ENCODE assay signal across 29 cellular contexts in genomic region chr6:31453259-31453658, GRCh38. TPM values are rescaled to one million over a fixed set of nuclear protein-coding genes. Genes with fewer than 3 reads are reported as not detected.
DNase-seq lines count a peak whose midpoint lies in the region; ATAC-seq, FAIRE-seq and TF ChIP-seq lines count a peak whose summit lies in the region.
"Had no signal": no experiment of that assay in that cellular context is flagged by ENCODE, and none has a peak within 500 bp of the region (broad histone marks: within the 10 kb centered on the region; RNA-seq: fewer than 3 reads in every experiment).

No MANE protein-coding gene starts in this region.

- H3K27me3 ChIP-seq in bronchial epithelial cell (ENCODE audit: control insufficient read depth, insufficient read depth, low read length), result peaks cover 7% of the 10 kb centered on the region
- no peaks in the 10 kb centered on the region for H3K27me3 ChIP-seq in naive thymus-derived CD4-positive, alpha-beta T cell (ENCODE audit: control insufficient read depth in 2 of 2, insufficient read depth in 2 of 2, low read length in 2 of 2)
- H3K27me3 ChIP-seq in H7 (ENCODE audit: control insufficient read depth, insufficient read depth, low read length), result no peaks in the 10 kb centered on the region
- H3K27me3 ChIP-seq: MG63, sigmoid colon, uterus had no signal

- H3K36me3 Mint-ChIP-seq in naive thymus-derived CD4-positive, alpha-beta T cell, result peaks cover 0 to 8% (median 5%) of the 10 kb centered on the region in 5 donors

- H3K36me3 ChIP-seq in HEK293 (ENCODE audit: control insufficient read depth in 2 of 2, insufficient read depth in 1 of 2, low read length in 2 of 2) (no peaks in the 10 kb centered on the region), bronchial epithelial cell (ENCODE audit: control insufficient read depth, insufficient read depth, low read length) (no peaks in the 10 kb centered on the region), H7 (replicated peaks; ENCODE audit: control insufficient read depth, insufficient read depth, low read length) (no peaks in the 10 kb centered on the region)
- H3K36me3 ChIP-seq in naive thymus-derived CD4-positive, alpha-beta T cell (ENCODE audit: control insufficient read depth in 2 of 3, insufficient read depth in 3 of 3, low read length in 3 of 3), result no peaks in the 10 kb centered on the region
- H3K36me3 ChIP-seq: esophagus squamous epithelium, MG63, neutrophil, sigmoid colon, uterus had no signal

- no peak overlapping the region for H3K4me3 Mint-ChIP-seq in naive thymus-derived CD4-positive, alpha-beta T cell
- H3K4me3 Mint-ChIP-seq: activated CD4-positive, alpha-beta T cell treated with anti-CD3 and anti-CD28 coated beads for 36 hours; CD4-positive, alpha-beta T cell; dendritic cell treated with granulocyte-macrophage colony-stimulating factor and Interleukin-4, amounts not matched to agents 40 ng/mL and 50 ng/mL, for 4 days; endodermal cell; stimulated activated naive B cell treated with anti-CD40 and anti-IgM and Interleukin-4, amounts not matched to agents 10 μg/mL and 1 μg/mL and 100 μg/mL, for 72 hours had no signal

- no peaks in the 10 kb centered on the region for H3K4me1 ChIP-seq in HEK293 (ENCODE audit: control insufficient read depth, insufficient read depth, low read length)
- no peaks in the 10 kb centered on the region for H3K4me1 ChIP-seq in naive thymus-derived CD4-positive, alpha-beta T cell (ENCODE audit: control insufficient read depth in 2 of 2, insufficient read depth in 2 of 2, low read length in 2 of 2)
- H3K4me1 ChIP-seq: esophagus squamous epithelium, psoas muscle, sigmoid colon, uterus had no signal

- no peak for FAIRE-seq in bronchial epithelial cell (lab: Jason Lieb, UNC)
- FAIRE-seq: H1 had no signal

- H3K9me3 Mint-ChIP-seq in naive thymus-derived CD4-positive, alpha-beta T cell, result peaks cover 3 to 27% (median 13%) of the 10 kb centered on the region in 11 donors
- H3K9me3 Mint-ChIP-seq: dendritic cell treated with granulocyte-macrophage colony-stimulating factor and Interleukin-4, amounts not matched to agents 40 ng/mL and 50 ng/mL, for 4 days; endodermal cell had no signal

- POLR2A ChIA-PET in HEK293 (lab: Yijun Ruan, JAX), result no interaction called here
- POLR2A ChIA-PET in naive thymus-derived CD4-positive, alpha-beta T cell (lab: Charles Lee), result no interaction called here

- peaks cover 0 to 57% (median 12%) of the 10 kb centered on the region in 5 donors for H3K27me3 Mint-ChIP-seq in naive thymus-derived CD4-positive, alpha-beta T cell

- intact Hi-C loops in naive thymus-derived CD4-positive, alpha-beta T cell (cut with micrococcal nuclease), result no loop called here

- H3K27ac Mint-ChIP-seq in naive thymus-derived CD4-positive, alpha-beta T cell, result no peak overlapping the region
- H3K27ac Mint-ChIP-seq: activated CD4-positive, alpha-beta T cell treated with anti-CD3 and anti-CD28 coated beads for 36 hours; activated naive CD4-positive, alpha-beta T cell treated with anti-CD3 and anti-CD28 coated beads, Interleukin-2, amount 50 U/mL, for 72 hours; CD4-positive, alpha-beta T cell; dendritic cell treated with granulocyte-macrophage colony-stimulating factor and Interleukin-4, amounts not matched to agents 40 ng/mL and 50 ng/mL, for 4 days; endodermal cell; stimulated activated naive B cell treated with anti-CD40 and anti-IgM and Interleukin-4, amounts not matched to agents 10 μg/mL and 1 μg/mL and 100 μg/mL, for 72 hours had no signal

- H3K4me1 Mint-ChIP-seq in naive thymus-derived CD4-positive, alpha-beta T cell, result no peaks in the 10 kb centered on the region
- H3K4me1 Mint-ChIP-seq: activated CD4-positive, alpha-beta T cell treated with anti-CD3 and anti-CD28 coated beads for 36 hours; endodermal cell; stimulated activated naive B cell treated with anti-CD40 and anti-IgM and Interleukin-4, amounts not matched to agents 10 μg/mL and 1 μg/mL and 100 μg/mL, for 72 hours had no signal

- CTCF ChIA-PET in HEK293 (lab: Yijun Ruan, JAX), result no interaction called here
- CTCF ChIA-PET in naive thymus-derived CD4-positive, alpha-beta T cell (lab: Charles Lee), result no interaction called here

- TF ChIP-seq CTCF in HEK293 (tag by site-specific recombination; IDR thresholded peaks at IDR 0.05), result no peak
- TF ChIP-seq CTCF in bronchial epithelial cell (IDR thresholded peaks at IDR 0.05; ENCODE audit: insufficient read depth, low read length, severe bottlenecking), result no peak

- H3K4me3 ChIP-seq in HEK293 (ENCODE audit: low read depth, low read length), result no peak overlapping the region
- no peak overlapping the region for H3K4me3 ChIP-seq in bronchial epithelial cell (ENCODE audit: low read depth, low read length)
- H3K4me3 ChIP-seq in naive thymus-derived CD4-positive, alpha-beta T cell (ENCODE audit: low read length), result no peak overlapping the region
- no peak overlapping the region for H3K4me3 ChIP-seq in H7 (ENCODE audit: insufficient read depth, low read depth, low read length)
- H3K4me3 ChIP-seq: esophagus squamous epithelium, MG63, psoas muscle, sigmoid colon, uterus had no signal

- H3K27ac ChIP-seq in HEK293 (ENCODE audit: extremely low read depth, low read depth, low read length), result no peak overlapping the region
- no peak overlapping the region for H3K27ac ChIP-seq in naive thymus-derived CD4-positive, alpha-beta T cell (ENCODE audit: low read depth, low read length)
- H3K27ac ChIP-seq: esophagus squamous epithelium, neutrophil, psoas muscle, sigmoid colon, uterus had no signal

- H3K9me3 ChIP-seq in HEK293 (ENCODE audit: control insufficient read depth, insufficient read depth, low read depth, low read length), result no peaks in the 10 kb centered on the region
- H3K9me3 ChIP-seq in naive thymus-derived CD4-positive, alpha-beta T cell (ENCODE audit: control insufficient read depth in 2 of 3, low read length in 3 of 3), result peaks cover 0 to 10% (median 0%) of the 10 kb centered on the region in 3 experiments
- H3K9me3 ChIP-seq: esophagus squamous epithelium, MG63, neutrophil, psoas muscle, uterus had no signal

- peak; percentile 91 for DNase-seq in NOMO-1 treated with DMSO at 0.1 percent for 48 hours (lab: John Stamatoyannopoulos, UW; ENCODE audit: unreplicated experiment)
- DNase-seq in bronchial epithelial cell (ENCODE audit: low read depth), result peak; percentile 46
- DNase-seq in naive thymus-derived CD4-positive, alpha-beta T cell, result no peak
- DNase-seq in H7, result no peak
- no peak for DNase-seq in NCI-H446 (lab: John Stamatoyannopoulos, UW)
- no peak for DNase-seq in DMS53 (lab: John Stamatoyannopoulos, UW)
- DNase-seq: activated CD4-positive, alpha-beta T cell treated with anti-CD3 and anti-CD28 coated beads for 36 hours; activated T-cell treated with anti-CD3 and anti-CD28 coated beads for 4 hours; aorta; CD4-positive, alpha-beta T cell; central memory CD4-positive, alpha-beta T cell; endodermal cell; esophagus squamous epithelium; MG63; NCI-H1694 treated with DMSO at 0.1 percent for 48 hours; NCI-H2171 treated with DMSO at 0.1 percent for 48 hours; NCI-H526 treated with DMSO at 0.1 percent for 48 hours; psoas muscle; sigmoid colon; stimulated activated naive B cell treated with anti-CD40 and anti-IgM and Interleukin-4, amounts not matched to agents 10 μg/mL and 1 μg/mL and 100 μg/mL, for 72 hours; uterus had no signal

- ATAC-seq in naive thymus-derived CD4-positive, alpha-beta T cell, result peak; percentile 51
- ATAC-seq in HG03432 (IDR thresholded peaks at IDR 0.05; ENCODE audit: unreplicated experiment), result no peak
- ATAC-seq: activated CD4-positive, alpha-beta T cell treated with anti-CD3 and anti-CD28 coated beads for 36 hours; activated naive CD4-positive, alpha-beta T cell treated with anti-CD3 and anti-CD28 coated beads, Interleukin-2, amount 50 U/mL, for 72 hours; left lobe of liver; psoas muscle; SK-N-SH treated with all-trans-retinoic acid at 6 μM for 48 hours had no signal

TF ChIP-seq in HEK293, 187 proteins besides CTCF, POLR2A, EP300 and RAD21:
- TF ChIP-seq ZNF670 (tag by site-specific recombination; IDR thresholded peaks at IDR 0.05; ENCODE audit: low read depth), result no peak
- TF ChIP-seq ZNF600 (tag by site-specific recombination; IDR thresholded peaks at IDR 0.05), result no peak
- TF ChIP-seq ZBTB7A (tag by site-specific recombination; IDR thresholded peaks at IDR 0.05; ENCODE audit: low read depth), result no peak
- TF ChIP-seq BCL11A (tag by site-specific recombination; IDR thresholded peaks at IDR 0.05; ENCODE audit: low read depth), result no peak
- no peak for TF ChIP-seq SP2 (tag by site-specific recombination; IDR thresholded peaks at IDR 0.05)
- TF ChIP-seq GLI4 (tag by site-specific recombination; IDR thresholded peaks at IDR 0.05), result no peak
- peak; percentile 75 for TF ChIP-seq SETDB1 (IDR thresholded peaks at IDR 0.05; ENCODE audit: insufficient read length, low read length)

RNA-seq across cellular contexts. Expression of gene MICB, which starts 44.7 kb away (rescaled TPM):
- total RNA-seq in bronchial epithelial cell, result 2.9 and 3.7 TPM in 2 replicates
- total RNA-seq in naive thymus-derived CD4-positive, alpha-beta T cell, result 10 to 100 TPM; 11.7 to 49.5 (median 13.3) TPM
- polyA plus RNA-seq in naive thymus-derived CD4-positive, alpha-beta T cell, result 1 to 10 TPM; 3.4 to 4.7 TPM
- total RNA-seq in H7 (2014; rRNA removed; shearing (Covaris generic)), result 50.3 and 55.4 TPM in 2 replicates

RNA-seq across cellular contexts. Expression of gene MICA, which starts 49.9 kb away (rescaled TPM):
- total RNA-seq in bronchial epithelial cell, result 47.6 and 51.6 TPM in 2 replicates
- 10 to 100 TPM; 12.1 to 17.4 (median 15.2) TPM for total RNA-seq in naive thymus-derived CD4-positive, alpha-beta T cell
- polyA plus RNA-seq in naive thymus-derived CD4-positive, alpha-beta T cell, result 1 to 10 TPM; 4.3 to 8.4 TPM
- 12.0 and 14.7 TPM in 2 replicates for total RNA-seq in H7 (2014; rRNA removed; shearing (Covaris generic))

Comparison
In these comparisons a context has a peak if more than half of its experiments do, and no peak if none do; other contexts are left out.
1. DNase-seq: peak in NOMO-1 treated with DMSO at 0.1 percent for 48 hours (single experiment) and bronchial epithelial cell (single experiment); none in naive thymus-derived CD4-positive, alpha-beta T cell (0 of 9), H7 (single experiment), NCI-H446 (0 of 2) and DMS53 (single experiment).